ENCODE assay signal across 8 cellular contexts in the genomic region with DNA sequence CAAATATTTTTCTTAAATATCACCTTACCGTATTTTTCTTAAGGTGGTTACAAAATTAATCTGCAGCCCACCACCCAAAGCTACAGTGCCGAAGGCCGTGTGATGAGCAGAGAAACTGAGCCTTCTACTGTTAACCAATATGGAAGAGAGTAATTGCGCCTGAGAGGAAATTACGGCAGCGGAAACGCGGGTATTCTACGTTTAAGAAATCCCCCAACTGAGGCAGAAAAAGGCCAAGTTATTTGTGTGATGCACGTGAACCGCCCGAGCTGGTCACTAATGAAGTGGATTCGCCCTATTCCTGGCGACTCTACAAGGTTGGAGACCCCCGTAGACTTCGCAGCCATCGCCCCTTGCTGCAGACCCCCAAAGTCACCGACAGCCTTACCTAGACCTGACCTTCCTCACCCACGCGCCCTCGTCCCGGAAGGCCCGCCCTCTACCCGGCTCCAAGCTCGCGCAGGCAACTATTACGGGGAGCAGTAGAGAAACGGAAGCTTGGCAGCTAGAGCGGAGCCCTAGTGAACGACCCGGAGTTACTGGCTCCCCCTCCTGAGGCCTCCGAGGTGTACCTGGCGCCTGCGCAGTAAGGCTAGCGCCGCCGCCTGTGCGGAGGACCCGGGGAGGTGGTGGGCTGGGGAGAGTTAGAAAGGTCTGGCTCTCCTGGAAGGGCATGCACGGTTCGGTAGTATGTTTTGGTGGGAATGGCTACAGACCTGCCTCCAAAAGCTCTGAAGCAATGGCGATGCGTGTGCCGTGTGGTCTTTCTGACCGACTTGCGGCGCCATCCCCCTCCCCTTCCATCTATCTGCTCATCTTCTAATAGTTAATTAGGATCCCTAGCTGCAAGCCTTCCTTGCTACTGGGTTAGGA. TPM values are rescaled to one million over a fixed set of nuclear protein-coding genes. Genes with fewer than 3 reads are reported as not detected.
DNase-seq lines count a peak whose midpoint lies in the region; ATAC-seq and TF ChIP-seq lines count a peak whose summit lies in the region.

A gene (minus strand): TSS at position 430 of the 873 bp plus-strand sequence. CDS start 4,319 bp downstream, outside the sequence.

- POLR2A ChIA-PET in activated CD4-positive, alpha-beta T cell treated with anti-CD3 and anti-CD28 coated beads, Interleukin-2, amount 10 ng/mL, durations not matched to agents 7 days and 5 days (lab: Charles Lee), result no interaction called here

- H3K27me3 Mint-ChIP-seq in CD14-positive monocyte (ENCODE audit: low read depth in 3 of 3), result peaks cover 14 to 22% (median 16%) of the 10 kb centered on the region in 3 donors
- peaks cover 21% of the 10 kb centered on the region for H3K27me3 Mint-ChIP-seq in activated CD4-positive, alpha-beta T cell treated with anti-CD3 and anti-CD28 coated beads, Interleukin-2, amount 10 ng/mL, durations not matched to agents 7 days and 5 days

- peak within 1 kb of the TSS; percentile 93 to 99 (median 96) for H3K27ac Mint-ChIP-seq in CD14-positive monocyte
- H3K27ac Mint-ChIP-seq in activated CD4-positive, alpha-beta T cell treated with anti-CD3 and anti-CD28 coated beads, Interleukin-2, amount 10 ng/mL, durations not matched to agents 7 days and 5 days, result peak within 1 kb of the TSS; percentile 98

- H3K4me1 Mint-ChIP-seq in CD14-positive monocyte, result peaks cover 21% of the 10 kb centered on the region
- H3K4me1 Mint-ChIP-seq in activated CD4-positive, alpha-beta T cell treated with anti-CD3 and anti-CD28 coated beads, Interleukin-2, amount 10 ng/mL, durations not matched to agents 7 days and 5 days, result peaks cover 38% of the 10 kb centered on the region

- DNase-seq in CD14-positive monocyte (ENCODE audit: low spot score) (peak; percentile 91), NCI-H69 (lab: John Stamatoyannopoulos, UW) (peak; percentile 99), cortex of kidney (lab: John Stamatoyannopoulos, UW) (peak; percentile 47), left kidney (ENCODE audit: low read depth, low spot score) (peak; percentile 99)
- DNase-seq in activated CD4-positive, alpha-beta T cell treated with anti-CD3 and anti-CD28 coated beads, Interleukin-2, amount 10 ng/mL, durations not matched to agents 7 days and 5 days, result peak; percentile 96
- DNase-seq in stimulated activated CD4-positive, alpha-beta T cell treated with anti-CD3 and anti-CD28 coated beads, Interleukin-2, amount 100 ng/mL, for 24 hours, result peak; percentile 94 to 96

- peak; percentile 99 for ATAC-seq in GM19351 (IDR thresholded peaks at IDR 0.05; ENCODE audit: unreplicated experiment)
- ATAC-seq in HG03521 (IDR thresholded peaks at IDR 0.05; ENCODE audit: unreplicated experiment), result peak; percentile 99

- peaks cover 0 to 8% (median 6%) of the 10 kb centered on the region in 7 donors for H3K9me3 Mint-ChIP-seq in CD14-positive monocyte
- H3K9me3 Mint-ChIP-seq in activated CD4-positive, alpha-beta T cell treated with anti-CD3 and anti-CD28 coated beads, Interleukin-2, amount 10 ng/mL, durations not matched to agents 7 days and 5 days, result peaks cover 7% of the 10 kb centered on the region

- TF ChIP-seq CTCF in CD14-positive monocyte (IDR thresholded peaks at IDR 0.05), result peak; percentile 43

- CTCF ChIA-PET in activated CD4-positive, alpha-beta T cell treated with anti-CD3 and anti-CD28 coated beads, Interleukin-2, amount 10 ng/mL, durations not matched to agents 7 days and 5 days (lab: Charles Lee), result interaction anchor here (0.5 to 3.1 kb wide), 16 partner anchors 9 to 723 kb away, joined by 3 to 14 read pairs (median 5); a partner anchor contains a TSS

- intact Hi-C loops in CD14-positive monocyte (cut with micrococcal nuclease), result loop anchor here (5.0 to 10.0 kb wide), 5 partner anchors 87 to 540 kb away; a partner anchor contains a TSS

- peaks cover 5 to 6% of the 10 kb centered on the region in 2 donors for H3K36me3 Mint-ChIP-seq in CD14-positive monocyte
- H3K36me3 Mint-ChIP-seq in activated CD4-positive, alpha-beta T cell treated with anti-CD3 and anti-CD28 coated beads, Interleukin-2, amount 10 ng/mL, durations not matched to agents 7 days and 5 days (ENCODE audit: low read depth), result peaks cover 7% of the 10 kb centered on the region

- H3K4me3 Mint-ChIP-seq in CD14-positive monocyte, result peak within 1 kb of the TSS; percentile 92 to 98
- peak within 1 kb of the TSS; percentile 94 for H3K4me3 Mint-ChIP-seq in activated CD4-positive, alpha-beta T cell treated with anti-CD3 and anti-CD28 coated beads, Interleukin-2, amount 10 ng/mL, durations not matched to agents 7 days and 5 days

RNA-seq across cellular contexts. Expression of the gene that starts here (rescaled TPM):
- polyA plus RNA-seq in CD14-positive monocyte, result 10 to 100 TPM; 45.0 to 52.7 TPM
- 10 to 100 TPM; 69.1 to 72.6 TPM for total RNA-seq in activated CD4-positive, alpha-beta T cell treated with anti-CD3 and anti-CD28 coated beads, Interleukin-2, amount 10 ng/mL, durations not matched to agents 7 days and 5 days

Comparison
In these comparisons a context has a peak if more than half of its experiments do, and no peak if none do; other contexts are left out.
1. Peak in every context shown above with its lines: DNase-seq and ATAC-seq.
2. DNase-seq: peak in every context shown above with its lines; median percentile 99 in NCI-H69; 99 in left kidney; 96 in activated CD4-positive, alpha-beta T cell treated with anti-CD3 and anti-CD28 coated beads, Interleukin-2, amount 10 ng/mL, durations not matched to agents 7 days and 5 days; 95 in stimulated activated CD4-positive, alpha-beta T cell treated with anti-CD3 and anti-CD28 coated beads, Interleukin-2, amount 100 ng/mL, for 24 hours; 91 in CD14-positive monocyte; 47 in cortex of kidney.